ENCODE assay signal across 8 cellular contexts in the genomic region with DNA sequence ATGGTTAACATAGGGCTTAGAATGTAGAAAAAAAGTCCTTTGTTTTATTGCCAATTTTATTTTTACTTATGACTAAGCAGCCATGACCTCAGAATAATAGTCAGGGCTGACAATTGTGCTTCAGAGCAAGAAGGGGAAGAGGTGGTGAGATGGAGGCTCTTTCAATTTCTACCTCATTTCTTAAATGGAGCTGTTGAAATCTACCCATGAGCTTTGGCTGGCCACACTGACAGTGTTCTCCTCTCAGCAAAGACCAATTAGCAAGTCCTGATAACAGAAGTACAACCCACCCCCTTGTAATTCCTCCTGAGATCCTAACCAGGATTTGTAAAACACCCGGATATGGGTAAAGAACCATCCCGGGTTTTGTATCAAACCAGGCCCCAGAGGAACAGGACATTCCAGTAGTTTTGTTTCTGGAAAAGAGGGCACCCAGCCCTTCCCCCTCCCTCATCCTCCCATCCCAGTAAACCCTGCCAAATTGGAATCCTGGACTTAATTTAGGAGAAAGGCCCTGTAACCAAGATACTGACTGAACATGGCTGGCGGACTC. TPM values are rescaled to one million over a fixed set of nuclear protein-coding genes. Genes with fewer than 3 reads are reported as not detected.
A peak's percentile ranks its signal among the peaks of the same experiment; 100 is the strongest.
DNase-seq lines count a peak whose midpoint lies in the region; ATAC-seq, FAIRE-seq and TF ChIP-seq lines count a peak whose summit lies in the region.

HEPH (plus strand) TSS at position 399 of the 553 bp plus-strand sequence. CDS start 6,324 bp downstream, outside the sequence.

- H3K27ac ChIP-seq in prostate gland = no peak within 1 kb of the TSS

- H3K4me3 ChIP-seq in prostate gland = no peak within 1 kb of the TSS

- TF ChIP-seq CTCF in prostate gland (IDR thresholded peaks at IDR 0.05) = no peak

- 34% methylated on average over 3 of the region's 3 CpGs for WGBS in prostate gland

- no peaks in the 10 kb centered on the region for H3K4me1 ChIP-seq in prostate gland (replicated peaks)

- no peaks in the 10 kb centered on the region for H3K9me3 ChIP-seq in prostate gland

- no peak for DNase-seq in GM18507 (ENCODE audit: extremely low spot score, insufficient read length, low read depth)
- peak; percentile 20 for DNase-seq in HT1080 (ENCODE audit: low read depth)
- no peak for DNase-seq in Right ventricle myocardium superior
- no peak for DNase-seq in sciatic nerve (ENCODE audit: low spot score)
- no peak for DNase-seq in SIG-M5 (lab: John Stamatoyannopoulos, UW)
- DNase-seq in prostate gland (ENCODE audit: low spot score) = no peak
- no peak for DNase-seq in NCI-H1436 (lab: John Stamatoyannopoulos, UW)
- DNase-seq in activated CD8-positive, alpha-beta memory T cell treated with anti-CD3 and anti-CD28 coated beads, Interleukin-2, amount 50 U/mL, for 4 hours = no peak

- intact Hi-C loops in Right ventricle myocardium superior (cut with DNase I) (no loop called here), sciatic nerve (cut with DNase I) (no loop called here), prostate gland (cut with DNase I) (no loop called here)

- no peaks in the 10 kb centered on the region for H3K36me3 ChIP-seq in prostate gland

- peak; percentile 65 for ATAC-seq in Right ventricle myocardium superior (ENCODE audit: poor library complexity)
- peak; percentile 65 for ATAC-seq in sciatic nerve

- FAIRE-seq in GM18507 (lab: Jason Lieb, UNC) = peak; percentile 36

- H3K27me3 ChIP-seq in prostate gland (replicated peaks; ENCODE audit: insufficient read depth) = no peaks in the 10 kb centered on the region

- TF ChIP-seq POLR2A in prostate gland (IDR thresholded peaks at IDR 0.05) = no peak

RNA-seq across cellular contexts. Expression of gene HEPH, which starts in this region (rescaled TPM):
- total RNA-seq in HT1080 (2014; rRNA removed; shearing (Covaris generic)) = 2.7 and 3.2 TPM in 2 replicates
- 0.13 and 0.57 TPM in 2 replicates for polyA plus RNA-seq in HT1080 (2015; cell fraction: cytosol; rRNA removed)
- 0.80 and 1.9 TPM in 2 replicates for polyA plus RNA-seq in HT1080 (2015; cell fraction: nucleus; rRNA removed)
- 8.8 TPM for total RNA-seq in Right ventricle myocardium superior
- 21.2 TPM for total RNA-seq in sciatic nerve
- 10 to 100 TPM in 1 of 2 donors, 1 to 10 TPM in 1; 6.9 to 26.4 TPM for total RNA-seq in prostate gland
